Comparison of ENCODE assay signal across 1 cellular context in genomic region chr19:11426656-11427055, GRCh38.
TF ChIP-seq lines count a peak whose summit lies in the region.

No MANE protein-coding gene starts in this region.

TF ChIP-seq in K562, 482 proteins besides CTCF, POLR2A, EP300 and RAD21:
- TF ChIP-seq NR2C1 (IDR thresholded peaks at IDR 0.05) (no peak), NR2C1 (tag; IDR thresholded peaks at IDR 0.05) (no peak), E2F6 (IDR thresholded peaks at IDR 0.05; ENCODE audit: borderline replicate concordance in 1 of 2, extremely low read depth in 1 of 2, insufficient read depth in 1 of 2, insufficient read length in 1 of 2, low read depth in 1 of 2, low read length in 1 of 2, poor library complexity in 1 of 2, severe bottlenecking in 1 of 2) (no peak), GABPB2 (CRISPR knock-in tag; conservative IDR thresholded peaks at IDR 0.05) (no peak), MXD1 (CRISPR knock-in tag; IDR thresholded peaks at IDR 0.05; ENCODE audit: borderline replicate concordance, poor library complexity, severe bottlenecking) (no peak), BRD9 (IDR thresholded peaks at IDR 0.05; ENCODE audit: low read depth, partially characterized antibody) (no peak), PTTG1 (tag; IDR thresholded peaks at IDR 0.05; ENCODE audit: low read depth) (no peak), NCOA2 (IDR thresholded peaks at IDR 0.05; ENCODE audit: partially characterized antibody in 2 of 2) (no peak), ELK3 (CRISPR knock-in tag; IDR thresholded peaks at IDR 0.05) (no peak), ZNF589 (CRISPR knock-in tag; IDR thresholded peaks at IDR 0.05; ENCODE audit: low read depth) (no peak), HMGXB4 (CRISPR knock-in tag; IDR thresholded peaks at IDR 0.05) (no peak)
